ENCODE assay signal across 11 cellular contexts in genomic region chr5:89595065-89595464, GRCh38.
"Had no signal": no experiment of that assay in that cellular context is flagged by ENCODE, and none has a peak within 500 bp of the region (broad histone marks: within the 10 kb centered on the region; RNA-seq: fewer than 3 reads in every experiment).

No MANE protein-coding gene starts in this region.

- FAIRE-seq: kidney had no signal

- H3K36me3 ChIP-seq: adrenal gland had no signal

- H3K27me3 ChIP-seq: adrenal gland, testis had no signal

- H3K27ac ChIP-seq: adrenal gland, testis had no signal

- H3K4me1 ChIP-seq: adrenal gland, testis had no signal

- H3K4me3 ChIP-seq: adrenal gland, testis had no signal

- DNase-seq: activated CD4-positive, alpha-beta T cell treated with anti-CD3 and anti-CD28 coated beads, Interleukin-2, amount 50 U/mL, for 1 hour; activated naive CD4-positive, alpha-beta T cell treated with anti-CD3 and anti-CD28 coated beads, Interleukin-2, amount 10 ng/mL, durations not matched to agents 7 days and 5 days; activated T-cell treated with anti-CD3 and anti-CD28 coated beads for 4 hours; adrenal gland; kidney; left ventricle myocardium superior; mesenchymal stem cell; stimulated activated CD4-positive, alpha-beta T cell treated with anti-CD3 and anti-CD28 coated beads, Interleukin-15, amount 100 ng/mL, for 24 hours; stimulated activated CD4-positive, alpha-beta T cell treated with anti-CD3 and anti-CD28 coated beads, Interleukin-4, amount 100 ng/mL, for 24 hours; T-helper 2 cell; testis had no signal

- H3K9me3 ChIP-seq: adrenal gland, testis had no signal
